In the genomic region with DNA sequence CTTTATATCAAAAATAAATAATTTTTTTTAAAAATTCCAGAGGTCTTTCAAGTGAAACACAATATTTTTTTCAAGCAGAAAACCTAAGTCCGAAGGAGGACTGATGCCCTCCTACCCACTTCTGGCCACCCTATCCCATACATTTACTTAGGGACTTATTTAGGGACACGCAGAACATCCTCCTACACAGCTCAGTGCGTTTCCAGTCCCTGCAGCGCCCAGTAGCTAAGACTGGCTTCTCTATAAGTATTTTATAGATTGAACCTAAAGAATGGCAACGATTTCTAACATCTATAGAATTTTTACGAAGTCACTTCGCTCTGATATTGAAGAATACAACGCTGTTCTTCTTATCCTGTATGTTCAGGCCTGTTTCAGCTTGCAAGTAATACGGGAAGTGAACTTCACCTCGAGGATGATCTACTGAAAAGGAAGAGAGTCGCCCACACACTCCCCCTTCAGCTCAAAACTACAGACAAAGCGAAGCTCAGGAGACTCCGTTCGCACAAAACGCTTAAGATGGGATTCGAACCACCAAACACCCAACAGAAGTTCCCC, we compare ENCODE assay signal across 8 cellular contexts. TPM values are rescaled to one million over a fixed set of nuclear protein-coding genes. Genes with fewer than 3 reads are reported as not detected.
DNase-seq lines count a peak whose midpoint lies in the region; ATAC-seq, FAIRE-seq and TF ChIP-seq lines count a peak whose summit lies in the region.

No MANE protein-coding gene starts in this region.

- no peak for TF ChIP-seq EP300 in A549 (IDR thresholded peaks at IDR 0.05)

- H3K4me3 ChIP-seq in A549: peak overlapping the region; percentile 92
- peak overlapping the region; percentile 94 for H3K4me3 ChIP-seq in astrocyte of the cerebellum (ENCODE audit: low read depth, low read length)
- peak overlapping the region; percentile 67 for H3K4me3 ChIP-seq in mesendoderm (ENCODE audit: low read length)

- peak overlapping the region; percentile 16 for H2BK5ac ChIP-seq in mesendoderm (ENCODE audit: low read length)

- CTCF ChIA-PET in A549 (lab: Yijun Ruan, JAX): interaction anchor here (0.6 to 2.7 kb wide), 3 partner anchors 29 to 141 kb away, joined by 3 to 6 read pairs (median 3); no protein-coding TSS in a partner anchor
- CTCF ChIA-PET in HEK293T (lab: Yijun Ruan, JAX): no interaction called here

- H3K79me2 ChIP-seq in mesendoderm (ENCODE audit: control insufficient read depth, insufficient read depth, low read length): peaks cover 23% of the 10 kb centered on the region

- H2BK120ac ChIP-seq in mesendoderm (ENCODE audit: low read depth, low read length): no peak overlapping the region

- H3K4me1 ChIP-seq in A549 (peaks cover 8% of the 10 kb centered on the region; the same call in 2 of the 3 replicates), mesendoderm (ENCODE audit: control insufficient read depth, low read depth, low read length) (peaks cover 9% of the 10 kb centered on the region)

- peaks cover 14% of the 10 kb centered on the region for H3K79me1 ChIP-seq in mesendoderm (ENCODE audit: low read length)

- peak overlapping the region; percentile 78 for H3K9ac ChIP-seq in mesendoderm (ENCODE audit: low read length)

- no peaks in the 10 kb centered on the region for H3K9me3 ChIP-seq in A549

- H3K56ac ChIP-seq in mesendoderm (ENCODE audit: low read length): peak overlapping the region; percentile 92

- POLR2A ChIA-PET in A549 (lab: Yijun Ruan, JAX) (no interaction called here), HEK293T (lab: Yijun Ruan, JAX) (interaction anchor here (0.7 to 1.7 kb wide), 8 partner anchors 10 to 112 kb away, joined by 3 to 10 read pairs (median 4); partner anchors contain the start of genes CCDC117 and XBP1)

- no peak overlapping the region for H4K8ac ChIP-seq in mesendoderm (ENCODE audit: low read depth, low read length)

- no peak for DNase-seq in A549 (ENCODE audit: low read depth in 1 of 2, low spot score in 1 of 2)
- no peak for DNase-seq in HEK293T (ENCODE audit: extremely low spot score)
- DNase-seq in astrocyte of the cerebellum (ENCODE audit: low read depth): no peak
- DNase-seq in mesendoderm: no peak
- no peak for DNase-seq in NCI-H1092 treated with DMSO at 0.1 percent for 48 hours (lab: John Stamatoyannopoulos, UW)
- no peak for DNase-seq in cerebellar cortex (ENCODE audit: low spot score)
- DNase-seq in pons (ENCODE audit: low spot score): no peak

- H3K36me3 ChIP-seq in mesendoderm (ENCODE audit: control insufficient read depth, insufficient read depth, low read length): peaks cover 4% of the 10 kb centered on the region

- H3K4me2 ChIP-seq in A549 (peak overlapping the region; percentile 84), mesendoderm (ENCODE audit: low read length) (peak overlapping the region; percentile 53)

- WGBS in A549 (ENCODE audit: missing lambda C conversion rate): 9% methylated on average over 16 of the region's 16 CpGs
- no CpG with 5 or more reads among the region's 16 CpGs for WGBS in mesendoderm (ENCODE audit: extremely low coverage, insufficient coverage, low lambda C conversion rate)

- peak overlapping the region; percentile 32 for H3K18ac ChIP-seq in mesendoderm (ENCODE audit: low read length)

- ATAC-seq in A549: no peak
- no peak for ATAC-seq in HG03139 (IDR thresholded peaks at IDR 0.05; ENCODE audit: unreplicated experiment)

- no peak overlapping the region for H2BK15ac ChIP-seq in mesendoderm (replicated peaks; ENCODE audit: low read depth)

- no peak for TF ChIP-seq CTCF in A549 (IDR thresholded peaks at IDR 0.05)
- no peak for TF ChIP-seq CTCF in astrocyte of the cerebellum (IDR thresholded peaks at IDR 0.05; ENCODE audit: low read depth, low read length, missing control alignments)

- H3K27ac ChIP-seq in A549 (peak overlapping the region; percentile 78 to 100), mesendoderm (ENCODE audit: low read depth, low read length) (no peak overlapping the region)

- in situ Hi-C loops in astrocyte of the cerebellum (cut with HindIII; ENCODE audit: low sequenced_read_pairs): no loop called here

- TF ChIP-seq RAD21 in A549 (conservative IDR thresholded peaks at IDR 0.05 in 1 of 2, IDR thresholded peaks at IDR 0.05 in 1 of 2): no peak

- TF ChIP-seq POLR2A in A549 (IDR thresholded peaks at IDR 0.05; ENCODE audit: low read length): no peak

- H4K5ac ChIP-seq in mesendoderm (ENCODE audit: low read length): peak overlapping the region; percentile 35

- H2AK5ac ChIP-seq in mesendoderm (ENCODE audit: low read length): peak overlapping the region; percentile 90

- no peak overlapping the region for H3K23ac ChIP-seq in mesendoderm (ENCODE audit: low read length)

- no peaks in the 10 kb centered on the region for H3K27me3 ChIP-seq in mesendoderm (ENCODE audit: insufficient read depth, low read length, poor library complexity)

- H3K4ac ChIP-seq in mesendoderm (ENCODE audit: low read depth, low read length): no peak overlapping the region

- FAIRE-seq in A549 (lab: Jason Lieb, UNC): no peak

TF ChIP-seq in A549, 52 proteins besides CTCF, POLR2A, EP300 and RAD21 (continues in another document):
- no peak for TF ChIP-seq CBX8 (IDR thresholded peaks at IDR 0.05)
- no peak for TF ChIP-seq TP53 (CRISPR knock-in tag; IDR thresholded peaks at IDR 0.05)
- no peak for TF ChIP-seq PHF8 (IDR thresholded peaks at IDR 0.05; ENCODE audit: borderline replicate concordance, low read depth)
- no peak for TF ChIP-seq HOXB13 (CRISPR knock-in tag; IDR thresholded peaks at IDR 0.05; ENCODE audit: low read depth)
- TF ChIP-seq FOSL2 (IDR thresholded peaks at IDR 0.05): peak; percentile 10; the same call in 1 of the 2 replicates
- no peak; the same call in none of the 2 replicates for TF ChIP-seq FOSL2 (CRISPR knock-in tag; IDR thresholded peaks at IDR 0.05)

TF ChIP-seq in HEK293T, 16 proteins besides CTCF, POLR2A, EP300 and RAD21:
- TF ChIP-seq NFRKB (IDR thresholded peaks at IDR 0.05): no peak
- TF ChIP-seq, protein P1, sequence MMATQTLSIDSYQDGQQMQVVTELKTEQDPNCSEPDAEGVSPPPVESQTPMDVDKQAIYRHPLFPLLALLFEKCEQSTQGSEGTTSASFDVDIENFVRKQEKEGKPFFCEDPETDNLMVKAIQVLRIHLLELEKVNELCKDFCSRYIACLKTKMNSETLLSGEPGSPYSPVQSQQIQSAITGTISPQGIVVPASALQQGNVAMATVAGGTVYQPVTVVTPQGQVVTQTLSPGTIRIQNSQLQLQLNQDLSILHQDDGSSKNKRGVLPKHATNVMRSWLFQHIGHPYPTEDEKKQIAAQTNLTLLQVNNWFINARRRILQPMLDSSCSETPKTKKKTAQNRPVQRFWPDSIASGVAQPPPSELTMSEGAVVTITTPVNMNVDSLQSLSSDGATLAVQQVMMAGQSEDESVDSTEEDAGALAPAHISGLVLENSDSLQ (IDR thresholded peaks at IDR 0.05): no peak
- peak; percentile 97; the same call in 1 of the 2 replicates for TF ChIP-seq L3MBTL2 (conservative IDR thresholded peaks at IDR 0.05)
- TF ChIP-seq SP1 (IDR thresholded peaks at IDR 0.05): no peak
- no peak for TF ChIP-seq FOXM1 (IDR thresholded peaks at IDR 0.05; ENCODE audit: borderline replicate concordance)
- TF ChIP-seq CTBP1 (IDR thresholded peaks at IDR 0.05; ENCODE audit: borderline replicate concordance): no peak
- TF ChIP-seq TARDBP (IDR thresholded peaks at IDR 0.05): no peak

RNA-seq across cellular contexts. Expression of gene CHEK2, which starts 0.3 kb away (rescaled TPM):
- polyA plus RNA-seq in A549 (2011; rRNA removed) (26.1 and 29.6 TPM in 2 replicates), A549 (2017; fragmentation: RNase III; extraction: RNeasy Plus Mini Kit Qiagen cat#74134 plus additional on column Dnase treatment) (12.2 to 14.7 TPM (median 13.0 TPM) in 3 replicates)
- polyA plus RNA-seq in A549 (2012; cell fraction: cytosol; rRNA removed): 13.3 and 17.9 TPM in 2 replicates
- polyA plus RNA-seq in A549 (2012; cell fraction: nucleus; rRNA removed): 26.1 and 28.0 TPM in 2 replicates
- 11.7 and 16.4 TPM in 2 replicates for polyA minus RNA-seq in A549 (2011; rRNA and poly(A)+ RNA removed)
- 55.2 TPM for polyA plus RNA-seq in mesendoderm (2013, experiment 1 of 2)
- polyA plus RNA-seq in mesendoderm (2013, experiment 2 of 2): 55.9 TPM

RNA-seq across cellular contexts. Expression of gene HSCB, which starts 0.6 kb away (rescaled TPM):
- polyA plus RNA-seq in A549 (2011; rRNA removed): 20.2 and 22.4 TPM in 2 replicates
- polyA plus RNA-seq in A549 (2012; cell fraction: cytosol; rRNA removed): 12.4 and 14.3 TPM in 2 replicates
- 5.4 and 7.1 TPM in 2 replicates for polyA plus RNA-seq in A549 (2012; cell fraction: nucleus; rRNA removed)
- 14.3 to 17.5 TPM (median 17.2 TPM) in 3 replicates for polyA plus RNA-seq in A549 (2017; fragmentation: RNase III; extraction: RNeasy Plus Mini Kit Qiagen cat#74134 plus additional on column Dnase treatment)
- polyA minus RNA-seq in A549 (2011; rRNA and poly(A)+ RNA removed): 5.8 and 7.8 TPM in 2 replicates
- 17.2 TPM for polyA plus RNA-seq in mesendoderm (2013, experiment 1 of 2)
- 17.8 TPM for polyA plus RNA-seq in mesendoderm (2013, experiment 2 of 2)

RNA-seq across cellular contexts. Expression of gene CCDC117, which starts 31.2 kb away (rescaled TPM):
- polyA plus RNA-seq in A549 (2011; rRNA removed) (15.7 and 24.1 TPM in 2 replicates), A549 (2017; fragmentation: RNase III; extraction: RNeasy Plus Mini Kit Qiagen cat#74134 plus additional on column Dnase treatment) (10.1 to 12.2 TPM (median 11.0 TPM) in 3 replicates)
- 3.1 and 3.8 TPM in 2 replicates for polyA plus RNA-seq in A549 (2012; cell fraction: cytosol; rRNA removed)
- polyA plus RNA-seq in A549 (2012; cell fraction: nucleus; rRNA removed): 1.7 and 2.4 TPM in 2 replicates
- polyA minus RNA-seq in A549 (2011; rRNA and poly(A)+ RNA removed): 4.2 and 6.6 TPM in 2 replicates
- 26.3 TPM for polyA plus RNA-seq in mesendoderm (2013, experiment 1 of 2)
- 25.9 TPM for polyA plus RNA-seq in mesendoderm (2013, experiment 2 of 2)

RNA-seq across cellular contexts. Expression of gene XBP1, which starts 59.1 kb away (rescaled TPM):
- polyA plus RNA-seq in A549 (2011; rRNA removed): 172 and 207 TPM in 2 replicates
- 29.2 and 32.2 TPM in 2 replicates for polyA plus RNA-seq in A549 (2012; cell fraction: cytosol; rRNA removed)
- 32.1 and 37.9 TPM in 2 replicates for polyA plus RNA-seq in A549 (2012; cell fraction: nucleus; rRNA removed)
- 30.0 to 34.1 TPM (median 32.7 TPM) in 3 replicates for polyA plus RNA-seq in A549 (2017; fragmentation: RNase III; extraction: RNeasy Plus Mini Kit Qiagen cat#74134 plus additional on column Dnase treatment)
- polyA minus RNA-seq in A549 (2011; rRNA and poly(A)+ RNA removed): 160 and 223 TPM in 2 replicates
- 129 TPM for polyA plus RNA-seq in mesendoderm (2013, experiment 1 of 2)
- 129 TPM for polyA plus RNA-seq in mesendoderm (2013, experiment 2 of 2)
